Comparison of ENCODE assay signal across 15 cellular contexts in the genomic region with DNA sequence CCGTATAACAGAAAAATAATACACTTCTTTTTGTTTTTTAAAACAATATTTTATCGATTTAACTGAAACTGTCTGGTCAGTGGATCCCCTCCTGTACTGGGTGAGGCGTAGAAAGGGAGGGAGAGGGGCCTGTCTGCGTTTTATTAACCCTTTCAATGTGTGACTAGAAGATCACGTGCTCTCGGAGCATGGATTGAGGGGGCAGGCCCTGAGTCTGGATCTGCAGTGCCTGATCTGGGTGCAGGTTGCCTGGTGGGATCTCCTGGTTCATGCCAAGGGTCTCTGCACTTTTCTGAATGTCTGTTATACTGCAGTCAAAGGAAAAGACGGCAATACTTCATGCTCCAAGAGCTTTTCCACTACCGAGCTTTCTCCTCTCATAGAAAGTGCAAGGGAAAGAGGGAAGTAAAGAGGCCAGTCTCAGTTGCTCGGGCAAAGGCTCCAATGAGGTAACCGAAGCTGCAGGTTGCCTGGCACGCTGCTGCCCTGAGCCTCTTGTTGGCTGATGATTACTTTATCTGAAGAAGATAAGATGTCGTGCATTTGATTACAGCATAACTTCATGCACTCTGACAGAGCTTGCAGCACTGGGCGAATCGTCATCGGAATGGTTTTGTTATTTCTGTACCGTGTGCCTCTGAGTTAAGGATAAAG.
"Had no signal": no experiment of that assay in that cellular context is flagged by ENCODE, and none has a peak within 500 bp of the region (broad histone marks: within the 10 kb centered on the region; RNA-seq: fewer than 3 reads in every experiment).

No MANE protein-coding gene starts in this region.

- H3K27ac ChIP-seq: colonic mucosa, left lung had no signal

- FAIRE-seq: frontal cortex, keratinocyte had no signal

- H3K4me1 Mint-ChIP-seq: central memory CD8-positive, alpha-beta T cell; neural crest cell had no signal

- H3K4me1 ChIP-seq: colonic mucosa, left lung had no signal

- H3K36me3 Mint-ChIP-seq: brain had no signal

- H3K27ac Mint-ChIP-seq: activated naive CD4-positive, alpha-beta T cell treated with anti-CD3 and anti-CD28 coated beads for 36 hours; activated T-helper 2 cell treated with anti-CD3 and anti-CD28 coated beads, Interferon-gamma antibody, Interleukin-2, Interleukin-4, amounts not matched to agents 10 μg/mL and 5 μg/mL and 100 μg/mL, durations not matched to agents 14 hours and 24 hours and 36 hours had no signal

- H3K4me3 ChIP-seq: colonic mucosa, left lung had no signal

- DNase-seq: activated naive CD4-positive, alpha-beta T cell treated with anti-CD3 and anti-CD28 coated beads for 36 hours; colonic mucosa; hypothalamus; left lung; mammary epithelial cell; midbrain; stimulated activated CD8-positive, alpha-beta memory T cell treated with anti-CD3 and anti-CD28 coated beads, Interleukin-4, amount 100 ng/mL, for 48 hours; stimulated activated naive CD4-positive, alpha-beta T cell had no signal

- H3K9me3 ChIP-seq: colonic mucosa, left lung had no signal

- H3K9me3 Mint-ChIP-seq: activated naive CD4-positive, alpha-beta T cell treated with anti-CD3 and anti-CD28 coated beads for 36 hours; activated T-helper 2 cell treated with anti-CD3 and anti-CD28 coated beads, Interferon-gamma antibody, Interleukin-2, Interleukin-4, amounts not matched to agents 10 μg/mL and 5 μg/mL and 100 μg/mL, durations not matched to agents 14 hours and 24 hours and 36 hours; brain; central memory CD8-positive, alpha-beta T cell; neural crest cell had no signal

- ATAC-seq: activated CD4-positive, CD25-positive, alpha-beta regulatory T cell treated with anti-CD3 and anti-CD28 coated beads, Interleukin-2, amount 50 U/mL, for 24 hours; left lung had no signal

- H3K27me3 ChIP-seq: colonic mucosa, left lung had no signal

- H3K36me3 ChIP-seq: colonic mucosa, left lung had no signal

- H3K4me3 Mint-ChIP-seq: activated naive CD4-positive, alpha-beta T cell treated with anti-CD3 and anti-CD28 coated beads for 36 hours; brain; central memory CD8-positive, alpha-beta T cell; neural crest cell had no signal
